26 cellular contexts compared by ENCODE assay signal in genomic region chr2:26597197-26597596, GRCh38. TPM values are rescaled to one million over a fixed set of nuclear protein-coding genes. Genes with fewer than 3 reads are reported as not detected.
A peak's percentile ranks its signal among the peaks of the same experiment; 100 is the strongest.
DNase-seq lines count a peak whose midpoint lies in the region; ATAC-seq, FAIRE-seq and TF ChIP-seq lines count a peak whose summit lies in the region.
"Had no signal": no experiment of that assay in that cellular context is flagged by ENCODE, and none has a peak within 500 bp of the region (broad histone marks: within the 10 kb centered on the region; RNA-seq: fewer than 3 reads in every experiment).

No MANE protein-coding gene starts in this region.

- no peak overlapping the region for H2AFZ ChIP-seq in endothelial cell of umbilical vein (ENCODE audit: low read depth, low read length)

- H3K79me2 ChIP-seq in endothelial cell of umbilical vein (ENCODE audit: control insufficient read depth, insufficient read depth, low read length), result no peaks in the 10 kb centered on the region

- no peaks in the 10 kb centered on the region for H3K36me3 ChIP-seq in RWPE2 (ENCODE audit: low read depth)
- no peaks in the 10 kb centered on the region for H3K36me3 ChIP-seq in endothelial cell of umbilical vein (ENCODE audit: control insufficient read depth in 2 of 2, extremely low read depth in 1 of 2, insufficient read depth in 2 of 2, low read length in 2 of 2)
- no peaks in the 10 kb centered on the region for H3K36me3 ChIP-seq in upper lobe of left lung
- H3K36me3 ChIP-seq: BLaER1, Peyer's patch, SJCRH30 had no signal

- no peak for TF ChIP-seq POLR2A in endothelial cell of umbilical vein (IDR thresholded peaks at IDR 0.05; ENCODE audit: low read depth, low read length)
- no peak for TF ChIP-seq POLR2A in upper lobe of left lung (IDR thresholded peaks at IDR 0.05)

- no peak overlapping the region for H3K4me2 ChIP-seq in endothelial cell of umbilical vein (ENCODE audit: insufficient read depth, low read length)

- no peak overlapping the region for H3K9ac ChIP-seq in endothelial cell of umbilical vein (replicated peaks; ENCODE audit: extremely low read depth, insufficient read depth, low read length)
- H3K9ac ChIP-seq: BLaER1 had no signal

- ATAC-seq in RWPE2 (ENCODE audit: low read depth) (peak; percentile 64), GM18867 (IDR thresholded peaks at IDR 0.05; ENCODE audit: unreplicated experiment) (no peak), upper lobe of left lung (ENCODE audit: low FRiP score in 2 of 2) (no peak), GM19397 (IDR thresholded peaks at IDR 0.05; ENCODE audit: unreplicated experiment) (no peak)
- ATAC-seq: HepG2, Right ventricle myocardium inferior, SK-N-SH treated with all-trans-retinoic acid at 6 μM for 48 hours had no signal

- intact Hi-C loops in endothelial cell of umbilical vein (cut with micrococcal nuclease), result no loop called here

- no TSS peak for BruUV-seq in endothelial cell of umbilical vein (replicated peaks; lab: Mats Ljungman, UMichigan)

- FAIRE-seq in endothelial cell of umbilical vein (lab: Jason Lieb, UNC), result peak; percentile 65
- FAIRE-seq: HepG2 had no signal

- dilution Hi-C loops in endothelial cell of umbilical vein (cut with MboI; ENCODE audit: extremely low pct_ligation_motif_present, low sequenced_read_pairs), result no loop called here

- H3K27ac ChIP-seq in RWPE2 (ENCODE audit: poor library complexity, severe bottlenecking) (peak overlapping the region; percentile 30), endothelial cell of umbilical vein (ENCODE audit: insufficient read depth, low read depth, low read length) (no peak overlapping the region), upper lobe of left lung (no peak overlapping the region)
- H3K27ac ChIP-seq: Peyer's patch, SJCRH30 had no signal

- H3K4me1 ChIP-seq in RWPE2 (ENCODE audit: insufficient read depth, poor library complexity, severe bottlenecking) (peaks cover 13% of the 10 kb centered on the region), endothelial cell of umbilical vein (ENCODE audit: control insufficient read depth, extremely low read depth, insufficient read depth, low read length) (peaks cover 9% of the 10 kb centered on the region), upper lobe of left lung (no peaks in the 10 kb centered on the region)
- H3K4me1 ChIP-seq: Peyer's patch, SJCRH30 had no signal

- H3K4me3 ChIP-seq in RWPE2 (ENCODE audit: severe bottlenecking) (no peak overlapping the region), endothelial cell of umbilical vein (replicated peaks in 1 of 3; ENCODE audit: insufficient read depth in 1 of 3, low read depth in 1 of 3, low read length in 3 of 3) (no peak overlapping the region), upper lobe of left lung (no peak overlapping the region)
- H3K4me3 ChIP-seq: BLaER1, Peyer's patch, SJCRH30 had no signal

- H3K9me1 ChIP-seq in endothelial cell of umbilical vein (replicated peaks; ENCODE audit: control insufficient read depth, extremely low read depth, insufficient read depth, low read length), result no peaks in the 10 kb centered on the region

- no peaks in the 10 kb centered on the region for H3K9me3 ChIP-seq in RWPE2 (ENCODE audit: severe bottlenecking)
- H3K9me3 ChIP-seq in endothelial cell of umbilical vein (replicated peaks; ENCODE audit: control insufficient read depth, insufficient read depth, low read length), result no peaks in the 10 kb centered on the region
- no peaks in the 10 kb centered on the region for H3K9me3 ChIP-seq in upper lobe of left lung
- H3K9me3 ChIP-seq: BLaER1, Peyer's patch, SJCRH30 had no signal

- no peak for TF ChIP-seq CTCF in RWPE2 (IDR thresholded peaks at IDR 0.05; ENCODE audit: poor library complexity, severe bottlenecking)
- no peak for TF ChIP-seq CTCF in endothelial cell of umbilical vein (IDR thresholded peaks at IDR 0.05; ENCODE audit: extremely low read depth in 1 of 2, insufficient read depth in 1 of 2, low read depth in 1 of 2, low read length in 2 of 2)
- no peak for TF ChIP-seq CTCF in upper lobe of left lung (IDR thresholded peaks at IDR 0.05)

- CTCF ChIA-PET in endothelial cell of umbilical vein (lab: Charles Lee), result interaction anchor here (0.7 to 4.9 kb wide), 8 partner anchors 10 to 419 kb away, joined by 3 to 24 read pairs (median 4); a partner anchor contains a TSS

- DNase-seq in ELR (ENCODE audit: low read depth) (peak; percentile 13), NCI-H69 (lab: John Stamatoyannopoulos, UW) (peak; percentile 30), RWPE2 (ENCODE audit: low spot score) (no peak), endothelial cell of umbilical vein (ENCODE audit: low read depth, low spot score) (peak; percentile 23), upper lobe of left lung (no peak)
- DNase-seq: CD4-positive, CD25-positive, alpha-beta regulatory T cell; H7; Karpas-422; NCI-H1092 treated with DMSO at 0.1 percent for 48 hours; NCI-H1436; NCI-H187; NCI-H2107; NCI-H446 treated with DMSO at 0.1 percent for 48 hours; NCI-H526; SJCRH30 had no signal

- 48 to 50% methylated on average over 2 of the region's 2 CpGs for WGBS in upper lobe of left lung, 2 donors

- POLR2A ChIA-PET in endothelial cell of umbilical vein (lab: Charles Lee), result no interaction called here

- H4K20me1 ChIP-seq in endothelial cell of umbilical vein (replicated peaks; ENCODE audit: control insufficient read depth, extremely low read depth, insufficient read depth, low read length), result no peaks in the 10 kb centered on the region
- H4K20me1 ChIP-seq: BLaER1 had no signal

- no peaks in the 10 kb centered on the region for H3K27me3 ChIP-seq in RWPE2 (ENCODE audit: insufficient read depth, poor library complexity, severe bottlenecking)
- peaks cover 20 to 30% of the 10 kb centered on the region in 2 experiments for H3K27me3 ChIP-seq in endothelial cell of umbilical vein (ENCODE audit: control insufficient read depth in 2 of 2, insufficient read depth in 2 of 2, low read length in 2 of 2)
- H3K27me3 ChIP-seq in upper lobe of left lung, result no peaks in the 10 kb centered on the region
- H3K27me3 ChIP-seq: BLaER1, Peyer's patch had no signal

- no peak for TF ChIP-seq EP300 in upper lobe of left lung (IDR thresholded peaks at IDR 0.05)

TF ChIP-seq in endothelial cell of umbilical vein, 7 proteins besides CTCF, POLR2A, EP300 and RAD21:
- TF ChIP-seq FOS (IDR thresholded peaks at IDR 0.05; ENCODE audit: borderline replicate concordance, insufficient read depth, low read length) (peak; percentile 5), MAX (IDR thresholded peaks at IDR 0.05; ENCODE audit: insufficient read depth, insufficient read length) (no peak), JUN (IDR thresholded peaks at IDR 0.05; ENCODE audit: borderline replicate concordance, insufficient read depth, insufficient read length, low read depth) (peak; percentile 12)

RNA-seq across cellular contexts. Expression of gene CIB4, which starts 44.0 kb away (rescaled TPM):
- not detected in 2 replicates for total RNA-seq in endothelial cell of umbilical vein
- polyA plus RNA-seq in endothelial cell of umbilical vein, result not detected in 2 replicates
- polyA plus RNA-seq in endothelial cell of umbilical vein (2011; cell fraction: cytosol; rRNA removed), result not detected in 2 replicates
- polyA plus RNA-seq in endothelial cell of umbilical vein (2011; cell fraction: nucleus; rRNA removed), result not detected in 2 replicates
- not detected in 2 replicates for polyA plus RNA-seq in endothelial cell of umbilical vein (2012)
- polyA minus RNA-seq in endothelial cell of umbilical vein, result not detected in 2 replicates
- not detected for polyA minus RNA-seq in endothelial cell of umbilical vein (2011; cell fraction: cytosol; rRNA and poly(A)+ RNA removed)
- polyA minus RNA-seq in endothelial cell of umbilical vein (2011; cell fraction: nucleus; rRNA and poly(A)+ RNA removed), result not detected in 2 replicates
- total RNA-seq in upper lobe of left lung, result not detected
- total RNA-seq: CD4-positive, CD25-positive, alpha-beta regulatory T cell; G401; H7; HepG2; HT-29; OCI-LY7; Peyer's patch; Right ventricle myocardium inferior; SJCRH30 had no signal
- polyA plus RNA-seq: AG04450; CD4-positive, CD25-positive, alpha-beta regulatory T cell; HepG2 had no signal

Comparison
In these comparisons a context has a peak if more than half of its experiments do, and no peak if none do; other contexts are left out.
1. DNase-seq: peak in ELR (single experiment), NCI-H69 (single experiment) and endothelial cell of umbilical vein (single experiment); none in RWPE2 (single experiment) and upper lobe of left lung (0 of 2).